In genomic region chr12:3820122-3820521, GRCh38 we compare ENCODE assay signal across 1 cellular context.
TF ChIP-seq lines count a peak whose summit lies in the region.

No MANE protein-coding gene starts in this region.

TF ChIP-seq in HepG2, 621 proteins besides CTCF, POLR2A, EP300 and RAD21 (continued from another document):
- TF ChIP-seq ZNF362 (CRISPR knock-in tag; IDR thresholded peaks at IDR 0.05; ENCODE audit: borderline replicate concordance) (no peak), CREB1 (IDR thresholded peaks at IDR 0.05) (peak; percentile 37), CREB1 (CRISPR knock-in tag; IDR thresholded peaks at IDR 0.05) (no peak), ZNF275 (CRISPR knock-in tag; IDR thresholded peaks at IDR 0.05; ENCODE audit: borderline replicate concordance) (no peak)
